Comparison of ENCODE assay signal across 1 cellular context in genomic region chr22:19066531-19067271, GRCh38.
A peak's percentile ranks its signal among the peaks of the same experiment; 100 is the strongest.
TF ChIP-seq lines count a peak whose summit lies in the region.

No MANE protein-coding gene starts in this region.

TF ChIP-seq in K562, 482 proteins besides CTCF, POLR2A, EP300 and RAD21 (continued from another document and continues in another):
- peak; percentile 34; the same call in 1 of the 2 replicates for TF ChIP-seq ELK1 (CRISPR knock-in tag; IDR thresholded peaks at IDR 0.05)
- no peak for TF ChIP-seq HMBOX1 (IDR thresholded peaks at IDR 0.05)
- TF ChIP-seq TEAD1 (CRISPR knock-in tag; IDR thresholded peaks at IDR 0.05): 0 out of 4 replicates have a peak, but pooled peaks of 1 of the 2 experiments have one; percentile 8
- TF ChIP-seq ZBTB2 (IDR thresholded peaks at IDR 0.05): no peak
- 0 out of 2 replicates have a peak, but pooled peaks have one; percentile 51 for TF ChIP-seq PURB (CRISPR knock-in tag; IDR thresholded peaks at IDR 0.05; ENCODE audit: low read depth)
- no peak for TF ChIP-seq ZNF277 (CRISPR knock-in tag; IDR thresholded peaks at IDR 0.05; ENCODE audit: borderline replicate concordance)
- peak; percentile 47; the same call in 1 of the 2 replicates for TF ChIP-seq NR2C2 (CRISPR knock-in tag; IDR thresholded peaks at IDR 0.05)
- no peak for TF ChIP-seq NR2C2 (tag; IDR thresholded peaks at IDR 0.05)
- no peak for TF ChIP-seq ADNP (tag; IDR thresholded peaks at IDR 0.05)
- no peak for TF ChIP-seq SFPQ (IDR thresholded peaks at IDR 0.05; ENCODE audit: low read depth, low read length)
- TF ChIP-seq ZNF639 (CRISPR knock-in tag; conservative IDR thresholded peaks at IDR 0.05 in 1 of 2, IDR thresholded peaks at IDR 0.05 in 1 of 2): peak in 1 of 2 experiments; percentile 75; a peak in 1 of 4 replicates
- TF ChIP-seq PRMT5 (CRISPR knock-in tag; IDR thresholded peaks at IDR 0.05): 0 out of 2 replicates have a peak, but pooled peaks have one; percentile 55
- peak; percentile 61 for TF ChIP-seq POLR2G (IDR thresholded peaks at IDR 0.05; ENCODE audit: low read depth, low read length)
- peak; percentile 78; the same call in 1 of the 2 replicates for TF ChIP-seq ZNF511 (CRISPR knock-in tag; IDR thresholded peaks at IDR 0.05)
- TF ChIP-seq ZNF311 (CRISPR knock-in tag; IDR thresholded peaks at IDR 0.05): no peak
- no peak for TF ChIP-seq BRCA1 (IDR thresholded peaks at IDR 0.05)
- TF ChIP-seq BRCA1 (CRISPR knock-in tag; IDR thresholded peaks at IDR 0.05): peak; percentile 98; the same call in 1 of the 2 replicates
- peak; percentile 71 for TF ChIP-seq SETDB1 (IDR thresholded peaks at IDR 0.05; ENCODE audit: low read length)
- TF ChIP-seq NR4A1 (CRISPR knock-in tag; IDR thresholded peaks at IDR 0.05): no peak
- no peak for TF ChIP-seq NR4A1 (tag; IDR thresholded peaks at IDR 0.05)
- TF ChIP-seq MAX (CRISPR knock-in tag; IDR thresholded peaks at IDR 0.05): peak; percentile 68; the same call in 1 of the 2 replicates
- peak; percentile 12; the same call in 1 of the 2 replicates for TF ChIP-seq ZNF184 (CRISPR knock-in tag; IDR thresholded peaks at IDR 0.05)
- 0 out of 2 replicates have a peak, but pooled peaks have one; percentile 0 for TF ChIP-seq JUNB (CRISPR knock-in tag; conservative IDR thresholded peaks at IDR 0.05)
- no peak for TF ChIP-seq HNRNPUL1 (IDR thresholded peaks at IDR 0.05; ENCODE audit: low read length)
- no peak for TF ChIP-seq FOSL1 (tag; conservative IDR thresholded peaks at IDR 0.05)
- TF ChIP-seq USF1 (CRISPR knock-in tag; IDR thresholded peaks at IDR 0.05): peak; percentile 41; the same call in 1 of the 2 replicates
- no peak for TF ChIP-seq TSC22D4 (tag; IDR thresholded peaks at IDR 0.05)
- TF ChIP-seq WHSC1 (IDR thresholded peaks at IDR 0.05; ENCODE audit: low read length): peak; percentile 99
- TF ChIP-seq ARID4B (CRISPR knock-in tag; IDR thresholded peaks at IDR 0.05): 0 out of 2 replicates have a peak, but pooled peaks have one; percentile 9
- 0 out of 2 replicates have a peak, but pooled peaks have one; percentile 8 for TF ChIP-seq RUNX1 (IDR thresholded peaks at IDR 0.05; ENCODE audit: low read depth)
- 0 out of 4 replicates have a peak, but pooled peaks of 1 of the 2 experiments have one; percentile 19 for TF ChIP-seq MLX (CRISPR knock-in tag; conservative IDR thresholded peaks at IDR 0.05)
- TF ChIP-seq ZNF561 (CRISPR knock-in tag; conservative IDR thresholded peaks at IDR 0.05): no peak
- peak; percentile 62; the same call in 1 of the 2 replicates for TF ChIP-seq ZNF263 (CRISPR knock-in tag; IDR thresholded peaks at IDR 0.05; ENCODE audit: borderline replicate concordance)
- TF ChIP-seq CBFB (CRISPR knock-in tag; IDR thresholded peaks at IDR 0.05): 0 out of 2 replicates have a peak, but pooled peaks have one; percentile 47
- TF ChIP-seq PRDM10 (IDR thresholded peaks at IDR 0.05; ENCODE audit: partially characterized antibody): no peak
- peak; percentile 65; the same call in 1 of the 2 replicates for TF ChIP-seq E2F5 (CRISPR knock-in tag; IDR thresholded peaks at IDR 0.05)
